In genomic region chr1:160675641-160676410, GRCh38 we compare ENCODE assay signal across 8 cellular contexts. TPM values are rescaled to one million over a fixed set of nuclear protein-coding genes. Genes with fewer than 3 reads are reported as not detected.
DNase-seq lines count a peak whose midpoint lies in the region; ATAC-seq, FAIRE-seq and TF ChIP-seq lines count a peak whose summit lies in the region.

No MANE protein-coding gene starts in this region.

- FAIRE-seq in astrocyte (lab: Jason Lieb, UNC) = no peak

- H3K4me2 ChIP-seq in DOHH2 (ENCODE audit: low read length) (peak overlapping the region; percentile 71), astrocyte (ENCODE audit: low read length) (no peak overlapping the region), hepatocyte (no peak overlapping the region)

- no peak overlapping the region for H2AFZ ChIP-seq in astrocyte (ENCODE audit: low read depth, low read length)
- H2AFZ ChIP-seq in hepatocyte = no peak overlapping the region

- no peaks in the 10 kb centered on the region for H3K79me2 ChIP-seq in DOHH2 (ENCODE audit: control insufficient read depth, low read length)
- H3K79me2 ChIP-seq in astrocyte (ENCODE audit: insufficient read depth, low read length) = no peaks in the 10 kb centered on the region
- H3K79me2 ChIP-seq in hepatocyte = no peaks in the 10 kb centered on the region

- H3K36me3 Mint-ChIP-seq in astrocyte (ENCODE audit: low read depth, unreplicated experiment) = no peaks in the 10 kb centered on the region

- H3K27ac ChIP-seq in DOHH2 (ENCODE audit: low read depth, low read length) (no peak overlapping the region; the same call in 1 of the 2 replicates), astrocyte (ENCODE audit: low read depth, low read length) (no peak overlapping the region), hepatocyte (no peak overlapping the region)

- H3K9ac ChIP-seq in astrocyte (ENCODE audit: low read length) = no peak overlapping the region

- DNase-seq in LNCaP clone FGC (ENCODE audit: low read depth) = peak; percentile 31
- DNase-seq in T-helper 22 cell (ENCODE audit: low read depth) = peak; percentile 47
- DNase-seq in astrocyte (ENCODE audit: low read depth) = peak; percentile 44
- DNase-seq in hepatocyte (ENCODE audit: low spot score) = peak; percentile 84
- DNase-seq in stimulated activated CD4-positive, alpha-beta T cell treated with anti-CD3 and anti-CD28 coated beads, Interleukin-12 subunit alpha, Interleukin-12 subunit beta, amount 100 ng/mL, for 24 hours (ENCODE audit: low read depth in 2 of 2) = peak; percentile 43 to 68

- H3K36me3 ChIP-seq in DOHH2 (ENCODE audit: control insufficient read depth, low read length) = 0 out of 2 replicates have a peak, but pooled peaks cover 4% of the 10 kb centered on the region
- no peaks in the 10 kb centered on the region for H3K36me3 ChIP-seq in astrocyte (ENCODE audit: insufficient read depth, low read length)
- no peaks in the 10 kb centered on the region for H3K36me3 ChIP-seq in hepatocyte (replicated peaks; ENCODE audit: insufficient read depth, low read depth)

- peak; percentile 97 for TF ChIP-seq CTCF in DOHH2 (IDR thresholded peaks at IDR 0.05; ENCODE audit: low read depth, low read length, poor library complexity, severe bottlenecking)
- peak; percentile 92 for TF ChIP-seq CTCF in LNCaP clone FGC (IDR thresholded peaks at IDR 0.05; ENCODE audit: control insufficient read depth, extremely low read depth, insufficient read depth)
- TF ChIP-seq CTCF in astrocyte (IDR thresholded peaks at IDR 0.05; ENCODE audit: insufficient read depth, low read depth, low read length) = peak; percentile 80
- TF ChIP-seq CTCF in hepatocyte (IDR thresholded peaks at IDR 0.05; ENCODE audit: poor library complexity) = peak; percentile 87

- no peaks in the 10 kb centered on the region for H3K9me3 Mint-ChIP-seq in astrocyte (ENCODE audit: unreplicated experiment)

- peaks cover 23% of the 10 kb centered on the region for H3K27me3 Mint-ChIP-seq in astrocyte (ENCODE audit: low read depth, unreplicated experiment)

- no peaks in the 10 kb centered on the region for H3K9me3 ChIP-seq in DOHH2 (ENCODE audit: control insufficient read depth, insufficient read depth, low read length)
- H3K9me3 ChIP-seq in astrocyte (ENCODE audit: insufficient read depth, low read depth, low read length) = no peaks in the 10 kb centered on the region
- H3K9me3 ChIP-seq in hepatocyte (ENCODE audit: low read depth) = no peaks in the 10 kb centered on the region

- H3K4me3 Mint-ChIP-seq in astrocyte (ENCODE audit: unreplicated experiment) = no peak overlapping the region

- ATAC-seq in GM21619 (IDR thresholded peaks at IDR 0.05; ENCODE audit: unreplicated experiment) (peak; percentile 54), HG02763 (IDR thresholded peaks at IDR 0.05; ENCODE audit: unreplicated experiment) (no peak)

- H4K20me1 ChIP-seq in DOHH2 (ENCODE audit: control insufficient read depth, insufficient read depth, low read depth, low read length) (no peaks in the 10 kb centered on the region), astrocyte (ENCODE audit: insufficient read depth, low read length) (no peaks in the 10 kb centered on the region), hepatocyte (ENCODE audit: insufficient read depth, poor library complexity, severe bottlenecking) (no peaks in the 10 kb centered on the region)

- peaks cover 50% of the 10 kb centered on the region for H3K4me1 ChIP-seq in DOHH2 (ENCODE audit: control insufficient read depth, low read length)
- no peaks in the 10 kb centered on the region for H3K4me1 ChIP-seq in astrocyte (ENCODE audit: insufficient read depth, low read length)
- H3K4me1 ChIP-seq in hepatocyte (ENCODE audit: insufficient read depth) = no peaks in the 10 kb centered on the region

- peaks cover 8% of the 10 kb centered on the region; the same call in 1 of the 2 replicates for H3F3A ChIP-seq in DOHH2 (ENCODE audit: control insufficient read depth, insufficient read depth)

- WGBS in hepatocyte (ENCODE audit: low lambda C conversion rate, missing lambda C conversion rate) = 58% methylated on average over 6 of the region's 6 CpGs

- no peak overlapping the region for H3K4me3 ChIP-seq in DOHH2 (ENCODE audit: low read length)
- H3K4me3 ChIP-seq in LNCaP clone FGC (ENCODE audit: low read depth, low read length) = no peak overlapping the region
- no peak overlapping the region for H3K4me3 ChIP-seq in astrocyte (ENCODE audit: insufficient read depth, low read depth, low read length)
- no peak overlapping the region for H3K4me3 ChIP-seq in hepatocyte

- H3K4me1 Mint-ChIP-seq in astrocyte (ENCODE audit: low read depth, unreplicated experiment) = no peaks in the 10 kb centered on the region

- H3K27me3 ChIP-seq in DOHH2 (ENCODE audit: control insufficient read depth, low read length) (no peaks in the 10 kb centered on the region; the same call in 1 of the 2 replicates), astrocyte (ENCODE audit: insufficient read depth, low read length) (no peaks in the 10 kb centered on the region), hepatocyte (no peaks in the 10 kb centered on the region)

- H3K27ac Mint-ChIP-seq in astrocyte (ENCODE audit: unreplicated experiment) = no peak overlapping the region

- no peaks in the 10 kb centered on the region for H3K9me2 ChIP-seq in DOHH2 (replicated peaks; ENCODE audit: control insufficient read depth, low read length)
- no peaks in the 10 kb centered on the region for H3K9me2 ChIP-seq in hepatocyte (replicated peaks; ENCODE audit: insufficient read depth)

RNA-seq across cellular contexts. Expression of gene SLAMF1, which starts 29.0 kb away (rescaled TPM):
- total RNA-seq in astrocyte (not detected in 2 replicates), hepatocyte (0.20 and 1.2 TPM in 2 replicates)
- 2.1 and 2.3 TPM in 2 replicates for polyA plus RNA-seq in hepatocyte

RNA-seq across cellular contexts. Expression of gene CD48, which starts 35.8 kb away (rescaled TPM):
- total RNA-seq in astrocyte = not detected in 2 replicates
- total RNA-seq in hepatocyte = 0.30 and 0.68 TPM in 2 replicates
- polyA plus RNA-seq in hepatocyte = not detected in 2 replicates

Comparison
In these comparisons a context has a peak if more than half of its experiments do, and no peak if none do; other contexts are left out.
1. DNase-seq: peak in every context shown above with its lines; median percentile 84 in hepatocyte; 56 in stimulated activated CD4-positive, alpha-beta T cell treated with anti-CD3 and anti-CD28 coated beads, Interleukin-12 subunit alpha, Interleukin-12 subunit beta, amount 100 ng/mL, for 24 hours; 47 in T-helper 22 cell; 44 in astrocyte; 31 in LNCaP clone FGC.